ENCODE assay signal across 20 cellular contexts in the genomic region with DNA sequence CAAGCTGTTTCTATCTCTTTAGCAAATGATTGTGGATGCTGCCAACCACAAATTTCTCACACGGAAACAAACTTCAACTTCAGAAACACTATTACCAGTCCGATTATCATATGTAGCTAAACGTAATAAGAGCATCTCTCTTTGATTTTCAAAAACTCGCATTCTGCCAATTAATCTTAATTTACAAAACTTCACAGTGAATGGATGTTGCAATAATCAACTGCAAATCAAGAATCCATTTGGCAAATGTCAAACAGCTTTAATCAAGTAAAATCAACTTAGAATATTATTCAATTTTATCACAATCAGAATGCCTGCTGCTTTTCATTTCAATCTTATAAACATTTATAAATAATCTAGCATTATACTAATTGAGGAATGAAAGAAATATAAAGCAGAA. TPM values are rescaled to one million over a fixed set of nuclear protein-coding genes. Genes with fewer than 3 reads are reported as not detected.
DNase-seq lines count a peak whose midpoint lies in the region; ATAC-seq and TF ChIP-seq lines count a peak whose summit lies in the region.
"Had no signal": no experiment of that assay in that cellular context is flagged by ENCODE, and none has a peak within 500 bp of the region (broad histone marks: within the 10 kb centered on the region; RNA-seq: fewer than 3 reads in every experiment).

No MANE protein-coding gene starts in this region.

- no peaks in the 10 kb centered on the region for H3K79me2 ChIP-seq in PC-3 (ENCODE audit: low read length)

- DNase-seq in Caco-2 (no peak), PC-3 (no peak), chondrocyte (ENCODE audit: low spot score) (no peak), osteocyte (ENCODE audit: extremely low spot score, unreplicated experiment) (no peak), NCI-H1105 (lab: John Stamatoyannopoulos, UW) (no peak), progenitor cell of endocrine pancreas (ENCODE audit: low spot score, unreplicated experiment) (no peak), CD1c-positive myeloid dendritic cell (ENCODE audit: extremely low spot score) (no peak)
- no peak for DNase-seq in effector CD8-positive, alpha-beta T cell (lab: John Stamatoyannopoulos, UW)
- DNase-seq: activated effector memory CD4-positive, alpha-beta T cell treated with Interleukin-2 at 50 U/mL for 16 hours; CD8-positive, alpha-beta T cell; DMS79; GOT3; heart right ventricle; left ventricle myocardium superior; OCI-M1; retina had no signal

- peak overlapping the region; percentile 56 for H3K27ac ChIP-seq in PC-3 (ENCODE audit: low read length)
- H3K27ac ChIP-seq: KMS-11 had no signal

- H3K27ac Mint-ChIP-seq in Caco-2 (ENCODE audit: unreplicated experiment) (peak overlapping the region; percentile 37), chondrocyte (ENCODE audit: unreplicated experiment) (peak overlapping the region; percentile 95), osteocyte (ENCODE audit: unreplicated experiment) (peak overlapping the region; percentile 91), progenitor cell of endocrine pancreas (no peak overlapping the region)
- H3K27ac Mint-ChIP-seq: CD8-positive, alpha-beta T cell; T-helper 1 cell treated with Interleukin-12 subunit alpha and Interleukin-12 subunit beta and Interleukin-4 antibody, amounts not matched to agents 30 μg/mL and 1 μg/mL, for 36 hours had no signal

- H3K36me3 ChIP-seq in Caco-2 (ENCODE audit: control insufficient read depth, insufficient read depth, low read length): peaks cover 1% of the 10 kb centered on the region; the same call in 1 of the 2 replicates
- H3K36me3 ChIP-seq in PC-3 (ENCODE audit: low read depth, low read length): no peaks in the 10 kb centered on the region
- H3K36me3 ChIP-seq: SJCRH30 had no signal

- peaks cover 48% of the 10 kb centered on the region for H3K4me1 Mint-ChIP-seq in Caco-2 (ENCODE audit: low read depth, unreplicated experiment)
- peaks cover 49% of the 10 kb centered on the region for H3K4me1 Mint-ChIP-seq in chondrocyte (ENCODE audit: low read depth)
- peaks cover 50% of the 10 kb centered on the region for H3K4me1 Mint-ChIP-seq in osteocyte (ENCODE audit: unreplicated experiment)
- peaks cover 33% of the 10 kb centered on the region for H3K4me1 Mint-ChIP-seq in progenitor cell of endocrine pancreas (ENCODE audit: low read depth)

- intact Hi-C loops in Caco-2 (cut with micrococcal nuclease; ENCODE audit: unreplicated experiment): no loop called here
- intact Hi-C loops in PC-3 (cut with micrococcal nuclease): no loop called here

- H3K4me3 Mint-ChIP-seq in Caco-2 (ENCODE audit: unreplicated experiment): peak overlapping the region; percentile 43
- no peak overlapping the region for H3K4me3 Mint-ChIP-seq in chondrocyte (ENCODE audit: unreplicated experiment)
- no peak overlapping the region for H3K4me3 Mint-ChIP-seq in osteocyte (ENCODE audit: unreplicated experiment)
- no peak overlapping the region for H3K4me3 Mint-ChIP-seq in progenitor cell of endocrine pancreas (ENCODE audit: low read depth)
- H3K4me3 Mint-ChIP-seq: CD8-positive, alpha-beta T cell; T-helper 1 cell treated with Interleukin-12 subunit alpha and Interleukin-12 subunit beta and Interleukin-4 antibody, amounts not matched to agents 30 μg/mL and 1 μg/mL, for 36 hours had no signal

- no peaks in the 10 kb centered on the region for H4K20me1 ChIP-seq in PC-3 (ENCODE audit: low read length)

- H3K27me3 ChIP-seq in Caco-2 (replicated peaks; ENCODE audit: control insufficient read depth, insufficient read depth, low read length) (no peaks in the 10 kb centered on the region), PC-3 (ENCODE audit: low read length) (no peaks in the 10 kb centered on the region)
- H3K27me3 ChIP-seq: heart right ventricle, SJCRH30 had no signal

- CTCF ChIA-PET in Caco-2 (lab: Charles Lee) (interaction anchor here (1.3 to 2.0 kb wide), 4 partner anchors 11 to 81 kb away, joined by 8 to 10 read pairs (median 9); no protein-coding TSS in a partner anchor), PC-3 (lab: Charles Lee) (interaction anchor here (0.6 to 1.9 kb wide), 4 partner anchors 12 to 80 kb away, joined by 3 to 14 read pairs (median 4); no protein-coding TSS in a partner anchor)

- H3K27me3 Mint-ChIP-seq in Caco-2 (ENCODE audit: insufficient read depth, unreplicated experiment): no peaks in the 10 kb centered on the region
- H3K27me3 Mint-ChIP-seq in chondrocyte (ENCODE audit: low read depth): no peaks in the 10 kb centered on the region
- H3K27me3 Mint-ChIP-seq in osteocyte (ENCODE audit: unreplicated experiment): no peaks in the 10 kb centered on the region
- no peaks in the 10 kb centered on the region for H3K27me3 Mint-ChIP-seq in progenitor cell of endocrine pancreas

- peak; percentile 10 for ATAC-seq in PC-3
- ATAC-seq: CD8-positive, alpha-beta T cell; heart right ventricle; left ventricle myocardium superior had no signal

- H3K4me1 ChIP-seq in Caco-2 (peaks cover 58% of the 10 kb centered on the region), PC-3 (ENCODE audit: insufficient read depth, low read length) (peaks cover 23% of the 10 kb centered on the region)

- POLR2A ChIA-PET in Caco-2 (lab: Charles Lee) (no interaction called here), PC-3 (lab: Charles Lee; ENCODE audit: unreplicated experiment) (interaction anchor here (0.6 to 1.0 kb wide), 2 partner anchors 77 to 260 kb away, joined by 3 to 6 read pairs; no protein-coding TSS in a partner anchor)

- H3K9me3 ChIP-seq in Caco-2 (no peaks in the 10 kb centered on the region), PC-3 (ENCODE audit: low read length) (no peaks in the 10 kb centered on the region)
- H3K9me3 ChIP-seq: SJCRH30 had no signal

- no peaks in the 10 kb centered on the region for H3K9me3 Mint-ChIP-seq in Caco-2 (ENCODE audit: unreplicated experiment)
- no peaks in the 10 kb centered on the region for H3K9me3 Mint-ChIP-seq in chondrocyte (ENCODE audit: low read depth)
- peaks cover 1% of the 10 kb centered on the region for H3K9me3 Mint-ChIP-seq in osteocyte (ENCODE audit: unreplicated experiment)
- H3K9me3 Mint-ChIP-seq in progenitor cell of endocrine pancreas (ENCODE audit: low read depth): peaks cover 6% of the 10 kb centered on the region
- H3K9me3 Mint-ChIP-seq: CD8-positive, alpha-beta T cell; T-helper 1 cell treated with Interleukin-12 subunit alpha and Interleukin-12 subunit beta and Interleukin-4 antibody, amounts not matched to agents 30 μg/mL and 1 μg/mL, for 36 hours had no signal

- H3F3A ChIP-seq in PC-3 (ENCODE audit: low read length, unreplicated experiment): peaks cover 7% of the 10 kb centered on the region

- H3K9ac ChIP-seq in PC-3 (ENCODE audit: low read length): no peak overlapping the region
- H3K9ac ChIP-seq: KMS-11 had no signal

- H3K4me3 ChIP-seq in Caco-2 (ENCODE audit: low read depth, low read length) (no peak overlapping the region; the same call in 1 of the 2 replicates), PC-3 (ENCODE audit: low read length) (peak overlapping the region; percentile 42; the same call in 1 of the 2 replicates)
- H3K4me3 ChIP-seq: coronary artery, heart right ventricle, SJCRH30 had no signal

- H3K36me3 Mint-ChIP-seq in Caco-2 (ENCODE audit: insufficient read depth, unreplicated experiment) (peaks cover 11% of the 10 kb centered on the region), chondrocyte (ENCODE audit: low read depth) (peaks cover 2% of the 10 kb centered on the region), osteocyte (ENCODE audit: unreplicated experiment) (peaks cover 6% of the 10 kb centered on the region), progenitor cell of endocrine pancreas (ENCODE audit: insufficient read depth) (peaks cover 11% of the 10 kb centered on the region)

- H3K4me2 ChIP-seq in PC-3 (ENCODE audit: low read length): peak overlapping the region; percentile 74
- H3K4me2 ChIP-seq: KMS-11 had no signal

- H2AFZ ChIP-seq in PC-3 (ENCODE audit: low read length): no peak overlapping the region

- TF ChIP-seq CTCF in Caco-2 (IDR thresholded peaks at IDR 0.05; ENCODE audit: insufficient read depth in 1 of 2, low read depth in 1 of 2, low read length in 1 of 2, severe bottlenecking in 1 of 2, unreplicated experiment in 1 of 2) (no peak), PC-3 (conservative IDR thresholded peaks at IDR 0.05; ENCODE audit: low read depth, low read length) (no peak), chondrocyte (IDR thresholded peaks at IDR 0.05) (no peak), osteocyte (IDR thresholded peaks at IDR 0.05) (no peak), progenitor cell of endocrine pancreas (IDR thresholded peaks at IDR 0.05; ENCODE audit: unreplicated experiment) (no peak)

- TSS peak; percentile 85 for BruUV-seq in Caco-2 (replicated peaks; lab: Mats Ljungman, UMichigan)
- BruUV-seq in PC-3 (replicated peaks; lab: Mats Ljungman, UMichigan): no TSS peak

- no peaks in the 10 kb centered on the region for H3K9me2 ChIP-seq in PC-3 (replicated peaks; ENCODE audit: low read length)

RNA-seq across cellular contexts. Expression of gene DTNB, which starts 54.2 kb away (rescaled TPM):
- total RNA-seq in Caco-2 (2022): 47.2 and 50.4 TPM in 2 replicates
- total RNA-seq in PC-3 (2014; rRNA removed): 23.1 and 23.6 TPM in 2 replicates
- total RNA-seq in chondrocyte: 8.5 to 12.1 TPM (median 8.7 TPM) in 3 replicates
- 19.6 and 20.9 TPM in 2 replicates for total RNA-seq in osteocyte
- total RNA-seq in progenitor cell of endocrine pancreas: 26.6 and 29.3 TPM in 2 replicates
